Comparison of ENCODE assay signal across 14 cellular contexts in genomic region chr6:127907960-127908640, GRCh38. TPM values are rescaled to one million over a fixed set of nuclear protein-coding genes. Genes with fewer than 3 reads are reported as not detected.
DNase-seq lines count a peak whose midpoint lies in the region; ATAC-seq, FAIRE-seq and TF ChIP-seq lines count a peak whose summit lies in the region.
"Had no signal": no experiment of that assay in that cellular context is flagged by ENCODE, and none has a peak within 500 bp of the region (broad histone marks: within the 10 kb centered on the region; RNA-seq: fewer than 3 reads in every experiment).

No MANE protein-coding gene starts in this region.

- DNase-seq in GM06990 (ENCODE audit: extremely low read depth, insufficient read length) (peak; percentile 14), cerebellar cortex (ENCODE audit: low spot score) (no peak), NCI-H82 treated with DMSO at 0.1 percent for 48 hours (lab: John Stamatoyannopoulos, UW; ENCODE audit: unreplicated experiment) (no peak), H54 (ENCODE audit: insufficient read length, low spot score) (no peak), T1000 (lab: John Stamatoyannopoulos, UW) (no peak)
- peak; percentile 71 for DNase-seq in activated CD4-positive, alpha-beta T cell treated with anti-CD3 and anti-CD28 coated beads, Interleukin-2, amount 10 ng/mL, durations not matched to agents 24 days and 14 days
- DNase-seq: C1 segment of cervical spinal cord; left cardiac atrium; SIG-M5; stimulated activated naive B cell treated with anti-CD40 and anti-IgM and Interleukin-4, amounts not matched to agents 10 μg/mL and 1 μg/mL and 100 μg/mL, for 72 hours had no signal

- peaks cover 31% of the 10 kb centered on the region for H3K4me1 Mint-ChIP-seq in activated CD4-positive, alpha-beta T cell treated with anti-CD3 and anti-CD28 coated beads, Interleukin-2, amount 10 ng/mL, durations not matched to agents 24 days and 14 days
- H3K4me1 Mint-ChIP-seq: stimulated activated naive B cell treated with anti-CD40 and anti-IgM and Interleukin-4, amounts not matched to agents 10 μg/mL and 1 μg/mL and 100 μg/mL, for 72 hours had no signal

- no peak for TF ChIP-seq CTCF in GM06990 (IDR thresholded peaks at IDR 0.05; ENCODE audit: insufficient read depth, low read length, poor library complexity, severe bottlenecking)

- H3K9me3 Mint-ChIP-seq in activated CD4-positive, alpha-beta T cell treated with anti-CD3 and anti-CD28 coated beads, Interleukin-2, amount 10 ng/mL, durations not matched to agents 24 days and 14 days: peaks cover 36% of the 10 kb centered on the region

- intact Hi-C loops in activated CD4-positive, alpha-beta T cell treated with anti-CD3 and anti-CD28 coated beads, Interleukin-2, amount 10 ng/mL, durations not matched to agents 24 days and 14 days (cut with micrococcal nuclease): loop anchor here (1.0 to 2.0 kb wide), 7 partner anchors 10 to 64 kb away; no protein-coding TSS in a partner anchor

- ATAC-seq in GM19351 (IDR thresholded peaks at IDR 0.05; ENCODE audit: unreplicated experiment) (peak; percentile 65), HG02973 (IDR thresholded peaks at IDR 0.05; ENCODE audit: unreplicated experiment) (peak; percentile 73)
- ATAC-seq: left cardiac atrium had no signal

- H3K27me3 ChIP-seq in GM06990 (replicated peaks; ENCODE audit: control insufficient read depth, insufficient read depth, low read length): no peaks in the 10 kb centered on the region
- H3K27me3 ChIP-seq: esophagus muscularis mucosa had no signal

- H3K36me3 Mint-ChIP-seq in activated CD4-positive, alpha-beta T cell treated with anti-CD3 and anti-CD28 coated beads, Interleukin-2, amount 10 ng/mL, durations not matched to agents 24 days and 14 days (ENCODE audit: low read depth): peaks cover 47% of the 10 kb centered on the region
- H3K36me3 Mint-ChIP-seq: stimulated activated naive B cell treated with anti-CD40 and anti-IgM and Interleukin-4, amounts not matched to agents 10 μg/mL and 1 μg/mL and 100 μg/mL, for 72 hours had no signal

- H3K4me3 Mint-ChIP-seq in activated CD4-positive, alpha-beta T cell treated with anti-CD3 and anti-CD28 coated beads, Interleukin-2, amount 10 ng/mL, durations not matched to agents 24 days and 14 days: peak overlapping the region; percentile 57
- H3K4me3 Mint-ChIP-seq: stimulated activated naive B cell treated with anti-CD40 and anti-IgM and Interleukin-4, amounts not matched to agents 10 μg/mL and 1 μg/mL and 100 μg/mL, for 72 hours had no signal

- peak overlapping the region; percentile 83 for H3K27ac Mint-ChIP-seq in activated CD4-positive, alpha-beta T cell treated with anti-CD3 and anti-CD28 coated beads, Interleukin-2, amount 10 ng/mL, durations not matched to agents 24 days and 14 days
- H3K27ac Mint-ChIP-seq: stimulated activated naive B cell treated with anti-CD40 and anti-IgM and Interleukin-4, amounts not matched to agents 10 μg/mL and 1 μg/mL and 100 μg/mL, for 72 hours had no signal

- TF ChIP-seq POLR2A in H54 (IDR thresholded peaks at IDR 0.05; ENCODE audit: low read depth, low read length): no peak

- no peaks in the 10 kb centered on the region for H3K27me3 Mint-ChIP-seq in activated CD4-positive, alpha-beta T cell treated with anti-CD3 and anti-CD28 coated beads, Interleukin-2, amount 10 ng/mL, durations not matched to agents 24 days and 14 days

- FAIRE-seq in H54 (lab: Jason Lieb, UNC): no peak

- H3K36me3 ChIP-seq in GM06990 (ENCODE audit: control insufficient read depth, insufficient read depth, low read length): no peaks in the 10 kb centered on the region
- H3K36me3 ChIP-seq: esophagus muscularis mucosa had no signal

- H3K4me3 ChIP-seq in GM06990 (replicated peaks; ENCODE audit: low read depth, low read length): no peak overlapping the region
- H3K4me3 ChIP-seq: esophagus muscularis mucosa had no signal

RNA-seq across cellular contexts. Expression of gene THEMIS, which starts 7.2 kb away (rescaled TPM):
- 14.3 and 15.3 TPM in 2 replicates for total RNA-seq in activated CD4-positive, alpha-beta T cell treated with anti-CD3 and anti-CD28 coated beads, Interleukin-2, amount 10 ng/mL, durations not matched to agents 24 days and 14 days
- total RNA-seq: renal cortical epithelial cell had no signal

Comparison
In these comparisons a context has a peak if more than half of its experiments do, and no peak if none do; other contexts are left out.
1. DNase-seq: peak in GM06990 (single experiment) and activated CD4-positive, alpha-beta T cell treated with anti-CD3 and anti-CD28 coated beads, Interleukin-2, amount 10 ng/mL, durations not matched to agents 24 days and 14 days (single experiment); none in cerebellar cortex (single experiment), NCI-H82 treated with DMSO at 0.1 percent for 48 hours (single experiment), H54 (single experiment) and T1000 (single experiment).